Comparison of ENCODE assay signal across 13 cellular contexts in the genomic region with DNA sequence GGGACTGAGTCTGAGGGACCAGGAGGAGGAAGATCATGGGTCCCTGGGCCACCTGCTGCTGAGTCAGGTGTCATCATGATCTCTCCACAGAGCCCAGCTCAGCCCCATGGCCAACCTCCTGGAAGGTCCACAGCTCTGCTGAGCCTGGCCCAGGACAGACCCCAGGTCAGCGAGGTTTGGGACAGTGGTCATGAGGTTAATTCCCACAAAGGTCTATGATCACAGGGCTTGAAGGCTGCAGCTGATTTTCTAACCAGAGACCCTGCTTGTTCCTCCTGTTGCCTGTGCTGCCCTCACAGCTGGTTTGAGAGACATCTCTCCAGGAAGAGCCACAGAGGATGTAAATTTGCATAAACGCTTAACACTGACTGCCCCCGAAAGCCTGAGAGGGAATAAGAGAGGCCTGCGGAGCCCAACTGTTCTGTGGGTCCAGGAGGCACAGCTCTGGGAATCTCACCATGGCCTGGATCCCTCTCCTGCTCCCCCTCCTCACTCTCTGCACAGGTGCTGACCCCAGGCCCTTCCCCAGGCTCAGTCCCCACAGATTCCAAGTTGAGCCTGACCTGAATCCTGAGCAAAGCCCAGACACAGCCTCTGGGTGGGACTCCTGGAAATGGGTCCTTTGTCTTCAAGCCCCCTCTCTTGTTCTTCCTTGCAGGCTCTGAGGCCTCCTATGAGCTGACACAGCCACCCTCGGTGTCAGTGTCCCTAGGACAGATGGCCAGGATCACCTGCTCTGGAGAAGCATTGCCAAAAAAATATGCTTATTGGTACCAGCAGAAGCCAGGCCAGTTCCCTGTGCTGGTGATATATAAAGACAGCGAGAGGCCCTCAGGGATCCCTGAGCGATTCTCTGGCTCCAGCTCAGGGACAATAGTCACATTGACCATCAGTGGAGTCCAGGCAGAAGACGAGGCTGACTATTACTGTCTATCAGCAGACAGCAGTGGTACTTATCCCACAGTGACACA.
DNase-seq lines count a peak whose midpoint lies in the region; ATAC-seq, FAIRE-seq and TF ChIP-seq lines count a peak whose summit lies in the region.
"Had no signal": no experiment of that assay in that cellular context is flagged by ENCODE, and none has a peak within 500 bp of the region (broad histone marks: within the 10 kb centered on the region; RNA-seq: fewer than 3 reads in every experiment).

No MANE protein-coding gene starts in this region.

- ATAC-seq in GM21390 (IDR thresholded peaks at IDR 0.05; ENCODE audit: unreplicated experiment) (peak; percentile 66), natural killer cell (peak in 2 of 3 donors; percentile 42 to 62), esophagus mucosa (no peak)

- H3K9me3 ChIP-seq in small intestine (ENCODE audit: control insufficient read depth, low read depth) = no peaks in the 10 kb centered on the region
- H3K9me3 ChIP-seq: upper lobe of right lung had no signal

- 67 to 85% (median 70%) methylated on average over 8 of the region's 8 CpGs for WGBS in small intestine, 3 donors

- no peaks in the 10 kb centered on the region for H3K4me1 ChIP-seq in small intestine (ENCODE audit: control insufficient read depth in 2 of 2, insufficient read depth in 1 of 2, low read depth in 1 of 2, low read length in 1 of 2)
- H3K4me1 ChIP-seq: upper lobe of right lung had no signal

- peaks cover 0 to 2% of the 10 kb centered on the region in 2 donors for H3K27me3 Mint-ChIP-seq in natural killer cell (ENCODE audit: low read depth in 2 of 2)

- H3K27ac ChIP-seq in small intestine (ENCODE audit: low read depth in 1 of 2, low read length in 1 of 2) = peak overlapping the region in 1 of 2 donors; percentile 12
- H3K27ac ChIP-seq: HL-60, upper lobe of right lung had no signal

- peak overlapping the region; percentile 75 to 82 for H3K27ac Mint-ChIP-seq in natural killer cell

- intact Hi-C loops in natural killer cell (cut with micrococcal nuclease) = loop anchor here (5.0 kb wide), 1 partner anchor 35 kb away; no protein-coding TSS in a partner anchor

- no peaks in the 10 kb centered on the region for H3K27me3 ChIP-seq in small intestine (ENCODE audit: control insufficient read depth in 2 of 2, insufficient read depth in 2 of 2, low read length in 2 of 2)
- H3K27me3 ChIP-seq: upper lobe of right lung had no signal

- DNase-seq in GM12891 (ENCODE audit: insufficient read length, low spot score) (no peak), NCI-H526 treated with DMSO at 0.1 percent for 48 hours (lab: John Stamatoyannopoulos, UW) (peak; percentile 10), natural killer cell (peak; percentile 14), DMS 273 (lab: John Stamatoyannopoulos, UW; ENCODE audit: unreplicated experiment) (no peak), small intestine (no peak), inferior parietal cortex (ENCODE audit: extremely low spot score) (no peak)
- DNase-seq: Right ventricle myocardium superior, T1000, upper lobe of right lung had no signal

- no peaks in the 10 kb centered on the region for H3K36me3 ChIP-seq in small intestine (ENCODE audit: control insufficient read depth in 2 of 2, insufficient read depth in 2 of 2, low read length in 2 of 2)
- H3K36me3 ChIP-seq: upper lobe of right lung had no signal

- H3K4me3 ChIP-seq in small intestine (ENCODE audit: low read depth in 1 of 2, low read length in 2 of 2) = no peak overlapping the region
- H3K4me3 ChIP-seq: upper lobe of right lung had no signal

- no peak for TF ChIP-seq POLR2A in GM12891 (IDR thresholded peaks at IDR 0.05; ENCODE audit: low read depth, low read length)

- no peaks in the 10 kb centered on the region for H3K9me3 Mint-ChIP-seq in natural killer cell
- H3K9me3 Mint-ChIP-seq: naive thymus-derived CD8-positive, alpha-beta T cell had no signal

- no peaks in the 10 kb centered on the region for H3K36me3 Mint-ChIP-seq in natural killer cell
- H3K36me3 Mint-ChIP-seq: naive thymus-derived CD8-positive, alpha-beta T cell had no signal

- FAIRE-seq in GM12891 (lab: Jason Lieb, UNC) (peak; percentile 97), small intestine (lab: Jason Lieb, UNC) (no peak)

- H3K4me1 Mint-ChIP-seq in natural killer cell = peaks cover 58 to 59% of the 10 kb centered on the region in 2 donors

- peak overlapping the region; percentile 45 for H3K4me3 Mint-ChIP-seq in natural killer cell

- no peak for TF ChIP-seq CTCF in natural killer cell (IDR thresholded peaks at IDR 0.05)

TF ChIP-seq in GM12891, 5 proteins besides CTCF, POLR2A, EP300 and RAD21:
- TF ChIP-seq POU2F2 (IDR thresholded peaks at IDR 0.05; ENCODE audit: low read depth, low read length) (peak; percentile 91; the same call in 1 of the 2 replicates), TAF1 (IDR thresholded peaks at IDR 0.05; ENCODE audit: low read depth, low read length) (no peak), PAX5 (IDR thresholded peaks at IDR 0.05; ENCODE audit: insufficient read depth, low read length, severe bottlenecking) (no peak), SPI1 (IDR thresholded peaks at IDR 0.05; ENCODE audit: low read depth, low read length) (no peak), POLR2AphosphoS5 (IDR thresholded peaks at IDR 0.05; ENCODE audit: low read depth, low read length) (no peak)

Comparison
In these comparisons a context has a peak if more than half of its experiments do, and no peak if none do; other contexts are left out.
1. DNase-seq: peak in NCI-H526 treated with DMSO at 0.1 percent for 48 hours (single experiment) and natural killer cell (single experiment); none in GM12891 (single experiment), DMS 273 (single experiment), small intestine (single experiment) and inferior parietal cortex (single experiment).